24 cellular contexts compared by ENCODE assay signal in genomic region chr3:195114026-195114425, GRCh38.
DNase-seq lines count a peak whose midpoint lies in the region; ATAC-seq, FAIRE-seq and TF ChIP-seq lines count a peak whose summit lies in the region.
"Had no signal": no experiment of that assay in that cellular context is flagged by ENCODE, and none has a peak within 500 bp of the region (broad histone marks: within the 10 kb centered on the region; RNA-seq: fewer than 3 reads in every experiment).

No MANE protein-coding gene starts in this region.

- no peaks in the 10 kb centered on the region for H3K9me3 ChIP-seq in BLaER1
- no peaks in the 10 kb centered on the region for H3K9me3 ChIP-seq in kidney (ENCODE audit: control insufficient read depth in 1 of 2, low read length in 2 of 2)
- H3K9me3 ChIP-seq: BE2C had no signal

- peak overlapping the region; percentile 72; the same call in 1 of the 2 replicates for H3K4me2 ChIP-seq in BLaER1
- H3K4me2 ChIP-seq: GM23338 had no signal

- 0 out of 2 replicates have a peak, but pooled peaks cover 5% of the 10 kb centered on the region for H4K20me1 ChIP-seq in BLaER1

- no peak for FAIRE-seq in kidney (lab: Jason Lieb, UNC)
- FAIRE-seq: A204.1, GM12892, GM18507, H54, HTR-8/SVneo had no signal

- TF ChIP-seq CTCF in kidney (IDR thresholded peaks at IDR 0.05; ENCODE audit: borderline replicate concordance, extremely low read depth, insufficient read depth): no peak

- peak; percentile 95 for DNase-seq in DMS79 (lab: John Stamatoyannopoulos, UW)
- peak; percentile 32 to 89 for DNase-seq in NCI-H446 (lab: John Stamatoyannopoulos, UW)
- DNase-seq in kidney: peak; percentile 21
- no peak for DNase-seq in activated CD4-positive, alpha-beta T cell treated with anti-CD3 and anti-CD28 coated beads for 48 hours
- no peak for DNase-seq in cerebellar nuclear complex (lab: John Stamatoyannopoulos, UW)
- no peak for DNase-seq in NCI-H1092 treated with DMSO at 0.1 percent for 48 hours (lab: John Stamatoyannopoulos, UW)
- DNase-seq: ACHN; BE2C; CD4-positive, alpha-beta T cell; DMS153; DND-41; GDM1; HCEC 1CT; IMR-90 had no signal

- H3K27me3 ChIP-seq in BLaER1: no peaks in the 10 kb centered on the region
- H3K27me3 ChIP-seq: BE2C had no signal

- H3K9ac ChIP-seq in BLaER1 (no peak overlapping the region), kidney (ENCODE audit: low read length in 2 of 2) (no peak overlapping the region)

- H3K36me3 ChIP-seq in BLaER1 (0 out of 2 replicates have a peak, but pooled peaks cover 4% of the 10 kb centered on the region), kidney (ENCODE audit: control insufficient read depth in 1 of 2, insufficient read depth in 2 of 2, low read length in 2 of 2) (no peaks in the 10 kb centered on the region)
- H3K36me3 ChIP-seq: BE2C had no signal

- H3K4me3 ChIP-seq in BLaER1 (no peak overlapping the region), kidney (ENCODE audit: low read length in 2 of 2) (no peak overlapping the region)
- H3K4me3 ChIP-seq: GM23338, K562 had no signal

- intact Hi-C loops in kidney (cut with DNase I): no loop called here

- H3K4me1 ChIP-seq in BLaER1: peaks cover 54% of the 10 kb centered on the region
- peaks cover 0 to 8% of the 10 kb centered on the region in 2 donors for H3K4me1 ChIP-seq in kidney (ENCODE audit: control insufficient read depth in 1 of 2, insufficient read depth in 1 of 2, low read depth in 1 of 2, low read length in 2 of 2)
- H3K4me1 ChIP-seq: BE2C had no signal

- no peak overlapping the region for H3K27ac ChIP-seq in BLaER1
- no peak overlapping the region for H3K27ac ChIP-seq in kidney (ENCODE audit: low read depth in 2 of 2, low read length in 2 of 2)
- H3K27ac ChIP-seq: C4-2B had no signal

- ATAC-seq in HG02981 (IDR thresholded peaks at IDR 0.05; ENCODE audit: unreplicated experiment): no peak
- ATAC-seq: GM23338, K562 had no signal

Comparison
In these comparisons a context has a peak if more than half of its experiments do, and no peak if none do; other contexts are left out.
1. DNase-seq: peak in DMS79 (single experiment), NCI-H446 (2 of 2) and kidney (single experiment); none in activated CD4-positive, alpha-beta T cell treated with anti-CD3 and anti-CD28 coated beads for 48 hours (single experiment), cerebellar nuclear complex (0 of 2) and NCI-H1092 treated with DMSO at 0.1 percent for 48 hours (single experiment).